8 cellular contexts compared by ENCODE assay signal in the genomic region with DNA sequence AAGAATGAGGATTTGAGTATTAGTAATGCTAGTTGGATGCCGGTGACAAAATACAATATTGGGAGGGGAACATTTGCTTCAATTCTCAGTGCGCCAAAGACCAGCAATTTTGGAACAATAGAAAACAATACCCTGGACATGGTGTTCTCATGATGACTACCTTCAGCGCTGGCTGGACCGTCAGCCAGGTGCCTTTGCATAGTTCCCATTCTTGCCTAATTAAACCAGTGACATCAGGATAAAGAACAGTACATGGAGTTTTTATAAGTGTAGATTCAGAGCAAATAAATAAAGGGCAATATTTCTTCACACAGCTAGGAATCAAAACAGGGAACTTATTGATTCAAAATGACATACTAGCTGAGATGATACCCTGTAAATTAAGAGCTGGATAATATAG.
"Had no signal": no experiment of that assay in that cellular context is flagged by ENCODE, and none has a peak within 500 bp of the region (broad histone marks: within the 10 kb centered on the region; RNA-seq: fewer than 3 reads in every experiment).

No MANE protein-coding gene starts in this region.

- H3K4me3 ChIP-seq: GM23248, GM23338, HAP-1 had no signal

- H3K36me3 ChIP-seq: HAP-1 had no signal

- DNase-seq: GM23248, GOT3, H7, H9, HCEC 1CT, HFFc6 had no signal

- H3K27ac ChIP-seq: GM23248 had no signal

- H3K4me1 ChIP-seq: HAP-1 had no signal
